ENCODE assay signal across 8 cellular contexts in the genomic region with DNA sequence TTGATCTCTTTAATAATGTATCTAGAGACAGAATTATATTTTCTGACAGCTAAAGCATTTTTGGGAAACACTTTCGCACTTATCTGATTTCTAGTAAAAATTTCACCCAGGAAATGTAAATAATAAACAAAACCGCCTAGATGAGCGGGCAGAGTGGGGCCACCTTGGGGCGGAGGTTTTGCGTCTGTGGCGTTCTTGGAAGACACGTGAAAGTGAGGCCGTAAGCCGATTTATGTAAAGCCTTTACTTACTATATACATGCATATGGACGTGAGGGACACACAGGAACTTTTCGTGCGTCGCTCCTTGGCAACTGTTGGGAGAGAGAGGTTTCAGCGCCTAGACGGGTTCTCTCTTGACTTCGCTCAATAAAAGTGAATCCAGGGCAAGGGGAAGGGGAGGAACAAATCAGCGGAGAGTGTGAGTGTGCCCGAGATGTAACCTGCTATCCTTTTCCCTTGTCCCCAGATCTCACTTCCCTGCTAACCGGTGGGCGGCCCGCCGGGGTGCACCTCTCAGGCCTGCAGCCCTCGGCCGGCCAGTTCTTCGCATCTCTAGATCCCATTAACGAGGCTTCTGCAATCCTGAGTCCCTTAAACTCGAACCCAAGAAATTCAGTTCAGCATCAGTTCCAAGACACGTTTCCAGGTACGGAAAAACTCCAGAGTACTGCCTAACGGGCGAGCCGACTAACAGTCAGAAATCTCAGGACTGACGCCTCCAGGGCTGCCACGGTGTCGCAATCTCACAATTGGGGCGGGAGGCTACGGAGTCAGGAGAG. TPM values are rescaled to one million over a fixed set of nuclear protein-coding genes. Genes with fewer than 3 reads are reported as not detected.
A peak's percentile ranks its signal among the peaks of the same experiment; 100 is the strongest.
DNase-seq lines count a peak whose midpoint lies in the region; ATAC-seq and TF ChIP-seq lines count a peak whose summit lies in the region.

No MANE protein-coding gene starts in this region.

- no peaks in the 10 kb centered on the region for H3K79me2 ChIP-seq in mesendoderm (ENCODE audit: control insufficient read depth, insufficient read depth, low read length)

- H3K4me3 ChIP-seq in mesendoderm (ENCODE audit: low read length), result peak overlapping the region; percentile 6

- no peak for ATAC-seq in HG03469 (IDR thresholded peaks at IDR 0.05; ENCODE audit: unreplicated experiment)

- no peak overlapping the region for H3K27ac ChIP-seq in mesendoderm (ENCODE audit: low read depth, low read length)

- no peak overlapping the region for H4K5ac ChIP-seq in mesendoderm (ENCODE audit: low read length)

- peaks cover 4% of the 10 kb centered on the region for H3K4me1 ChIP-seq in mesendoderm (ENCODE audit: control insufficient read depth, low read depth, low read length)

- H3K4ac ChIP-seq in mesendoderm (ENCODE audit: low read depth, low read length), result no peak overlapping the region

- no peak overlapping the region for H2BK15ac ChIP-seq in mesendoderm (replicated peaks; ENCODE audit: low read depth)

- H3K27me3 ChIP-seq in mesendoderm (ENCODE audit: insufficient read depth, low read length, poor library complexity), result peaks cover 47% of the 10 kb centered on the region

- no peaks in the 10 kb centered on the region for H3K9me3 Mint-ChIP-seq in dendritic cell treated with granulocyte-macrophage colony-stimulating factor and Interleukin-4, amounts not matched to agents 40 ng/mL and 50 ng/mL, for 4 days
- no peaks in the 10 kb centered on the region for H3K9me3 Mint-ChIP-seq in type B pancreatic cell

- H3K9ac ChIP-seq in mesendoderm (ENCODE audit: low read length), result peak overlapping the region; percentile 60

- no CpG with 5 or more reads among the region's 37 CpGs for WGBS in mesendoderm (ENCODE audit: extremely low coverage, insufficient coverage, low lambda C conversion rate)

- no peak for TF ChIP-seq CTCF in type B pancreatic cell (conservative IDR thresholded peaks at IDR 0.05)

- H3K79me1 ChIP-seq in mesendoderm (ENCODE audit: low read length), result no peaks in the 10 kb centered on the region

- no peaks in the 10 kb centered on the region for H3K36me3 ChIP-seq in mesendoderm (ENCODE audit: control insufficient read depth, insufficient read depth, low read length)

- H3K18ac ChIP-seq in mesendoderm (ENCODE audit: low read length), result no peak overlapping the region

- H3K4me3 Mint-ChIP-seq in dendritic cell treated with granulocyte-macrophage colony-stimulating factor and Interleukin-4, amounts not matched to agents 40 ng/mL and 50 ng/mL, for 4 days, result peak overlapping the region; percentile 99
- peak overlapping the region; percentile 80 for H3K4me3 Mint-ChIP-seq in type B pancreatic cell

- intact Hi-C loops in dendritic cell treated with granulocyte-macrophage colony-stimulating factor and Interleukin-4, amounts not matched to agents 40 ng/mL and 50 ng/mL, for 4 days (cut with micrococcal nuclease), result loop anchor here (1.0 kb wide), 1 partner anchor 218 kb away; no protein-coding TSS in a partner anchor

- peak overlapping the region; percentile 100 for H3K27ac Mint-ChIP-seq in dendritic cell treated with granulocyte-macrophage colony-stimulating factor and Interleukin-4, amounts not matched to agents 40 ng/mL and 50 ng/mL, for 4 days
- peak overlapping the region; percentile 43 for H3K27ac Mint-ChIP-seq in type B pancreatic cell

- H3K27me3 Mint-ChIP-seq in dendritic cell treated with granulocyte-macrophage colony-stimulating factor and Interleukin-4, amounts not matched to agents 40 ng/mL and 50 ng/mL, for 4 days, result peaks cover 23% of the 10 kb centered on the region
- H3K27me3 Mint-ChIP-seq in type B pancreatic cell, result peaks cover 95% of the 10 kb centered on the region

- DNase-seq in DMS53 (lab: John Stamatoyannopoulos, UW) (peak; percentile 62), NOMO-1 (lab: John Stamatoyannopoulos, UW; ENCODE audit: unreplicated experiment in 2 of 2) (peak; percentile 80 to 85), mesendoderm (peak; percentile 76), type B pancreatic cell (ENCODE audit: extremely low spot score, unreplicated experiment) (no peak), DMS 273 (lab: John Stamatoyannopoulos, UW; ENCODE audit: unreplicated experiment) (no peak), cerebellum (ENCODE audit: low spot score) (no peak)

- H2BK120ac ChIP-seq in mesendoderm (ENCODE audit: low read depth, low read length), result no peak overlapping the region

- no peak overlapping the region for H4K8ac ChIP-seq in mesendoderm (ENCODE audit: low read depth, low read length)

- no peak overlapping the region for H2BK5ac ChIP-seq in mesendoderm (ENCODE audit: low read length)

- H3K23ac ChIP-seq in mesendoderm (ENCODE audit: low read length), result no peak overlapping the region

- H3K4me1 Mint-ChIP-seq in dendritic cell treated with granulocyte-macrophage colony-stimulating factor and Interleukin-4, amounts not matched to agents 40 ng/mL and 50 ng/mL, for 4 days (ENCODE audit: low read depth), result peaks cover 83% of the 10 kb centered on the region
- H3K4me1 Mint-ChIP-seq in type B pancreatic cell (ENCODE audit: unreplicated experiment), result peaks cover 29% of the 10 kb centered on the region

- peaks cover 87% of the 10 kb centered on the region for H3K36me3 Mint-ChIP-seq in dendritic cell treated with granulocyte-macrophage colony-stimulating factor and Interleukin-4, amounts not matched to agents 40 ng/mL and 50 ng/mL, for 4 days (ENCODE audit: low read depth)
- no peaks in the 10 kb centered on the region for H3K36me3 Mint-ChIP-seq in type B pancreatic cell

- H3K56ac ChIP-seq in mesendoderm (ENCODE audit: low read length), result peak overlapping the region; percentile 47

- H3K4me2 ChIP-seq in mesendoderm (ENCODE audit: low read length), result peak overlapping the region; percentile 30

- no peak overlapping the region for H2AK5ac ChIP-seq in mesendoderm (ENCODE audit: low read length)

RNA-seq across cellular contexts. Expression of gene HLX, which starts 1.7 kb away (rescaled TPM):
- polyA plus RNA-seq in mesendoderm (2013, experiment 1 of 2), result 0.46 TPM
- polyA plus RNA-seq in mesendoderm (2013, experiment 2 of 2), result 0.36 TPM
- 0.64 and 2.3 TPM in 2 replicates for total RNA-seq in type B pancreatic cell (ENCODE audit: low replicate concordance)
- total RNA-seq in cerebellum, result 1.00 TPM

Comparison
In these comparisons a context has a peak if more than half of its experiments do, and no peak if none do; other contexts are left out.
1. DNase-seq: peak in DMS53 (single experiment), NOMO-1 (2 of 2) and mesendoderm (single experiment); none in type B pancreatic cell (single experiment), DMS 273 (single experiment) and cerebellum (single experiment).